Comparison of ENCODE assay signal across 15 cellular contexts in genomic region chr5:95816803-95817202, GRCh38. TPM values are rescaled to one million over a fixed set of nuclear protein-coding genes. Genes with fewer than 3 reads are reported as not detected.
DNase-seq lines count a peak whose midpoint lies in the region; ATAC-seq, FAIRE-seq and TF ChIP-seq lines count a peak whose summit lies in the region.
"Had no signal": no experiment of that assay in that cellular context is flagged by ENCODE, and none has a peak within 500 bp of the region (broad histone marks: within the 10 kb centered on the region; RNA-seq: fewer than 3 reads in every experiment).

No MANE protein-coding gene starts in this region.

- intact Hi-C loops in kidney (cut with DNase I), result no loop called here

- no peaks in the 10 kb centered on the region for H3K9me2 ChIP-seq in DOHH2 (replicated peaks; ENCODE audit: control insufficient read depth, low read length)

- H3K4me2 ChIP-seq in DOHH2 (ENCODE audit: low read length) (peak overlapping the region; percentile 88), smooth muscle cell (no peak overlapping the region)
- H3K4me2 ChIP-seq: GM23338 had no signal

- H3K4me1 ChIP-seq in DOHH2 (ENCODE audit: control insufficient read depth, low read length) (peaks cover 72% of the 10 kb centered on the region), kidney (ENCODE audit: control insufficient read depth in 1 of 2, insufficient read depth in 1 of 2, low read depth in 1 of 2, low read length in 2 of 2) (peaks cover 5 to 40% of the 10 kb centered on the region in 2 donors), smooth muscle cell (ENCODE audit: low read depth) (peaks cover 25% of the 10 kb centered on the region)
- H3K4me1 ChIP-seq: foreskin keratinocyte, uterus had no signal

- TF ChIP-seq CTCF in DOHH2 (IDR thresholded peaks at IDR 0.05; ENCODE audit: low read depth, low read length, poor library complexity, severe bottlenecking), result no peak
- TF ChIP-seq CTCF in kidney (IDR thresholded peaks at IDR 0.05; ENCODE audit: borderline replicate concordance, extremely low read depth, insufficient read depth), result no peak
- TF ChIP-seq CTCF in smooth muscle cell (IDR thresholded peaks at IDR 0.05; ENCODE audit: borderline replicate concordance, insufficient read depth, poor library complexity, severe bottlenecking), result no peak

- peak overlapping the region; percentile 98 for H3K27ac Mint-ChIP-seq in T-helper 17 cell

- no peaks in the 10 kb centered on the region for H4K20me1 ChIP-seq in DOHH2 (ENCODE audit: control insufficient read depth, insufficient read depth, low read depth, low read length)
- peaks cover 54% of the 10 kb centered on the region for H4K20me1 ChIP-seq in smooth muscle cell (ENCODE audit: low read depth)

- no peaks in the 10 kb centered on the region for H3K9me3 ChIP-seq in DOHH2 (ENCODE audit: control insufficient read depth, insufficient read depth, low read length)
- H3K9me3 ChIP-seq in T-helper 17 cell (ENCODE audit: control insufficient read depth, low read length, poor library complexity, severe bottlenecking), result no peaks in the 10 kb centered on the region
- no peaks in the 10 kb centered on the region for H3K9me3 ChIP-seq in kidney (ENCODE audit: control insufficient read depth in 1 of 2, low read length in 2 of 2)
- no peaks in the 10 kb centered on the region for H3K9me3 ChIP-seq in smooth muscle cell (replicated peaks; ENCODE audit: low read depth)
- H3K9me3 ChIP-seq: uterus had no signal

- peak overlapping the region; percentile 99 for H3K4me3 Mint-ChIP-seq in T-helper 17 cell
- H3K4me3 Mint-ChIP-seq: GM23338 had no signal

- no peaks in the 10 kb centered on the region for H3K27me3 Mint-ChIP-seq in T-helper 17 cell

- H3F3A ChIP-seq in DOHH2 (ENCODE audit: control insufficient read depth, insufficient read depth) (no peaks in the 10 kb centered on the region), smooth muscle cell (ENCODE audit: low read depth) (peaks cover 11% of the 10 kb centered on the region)

- peaks cover 42% of the 10 kb centered on the region for H3K79me2 ChIP-seq in DOHH2 (ENCODE audit: control insufficient read depth, low read length)
- H3K79me2 ChIP-seq in smooth muscle cell (ENCODE audit: low read depth), result peaks cover 39% of the 10 kb centered on the region

- H3K27me3 ChIP-seq in DOHH2 (ENCODE audit: control insufficient read depth, low read length) (no peaks in the 10 kb centered on the region), smooth muscle cell (ENCODE audit: low read depth) (no peaks in the 10 kb centered on the region)
- H3K27me3 ChIP-seq: foreskin keratinocyte, uterus had no signal

- peaks cover 25% of the 10 kb centered on the region for H3K36me3 Mint-ChIP-seq in T-helper 17 cell (ENCODE audit: low read depth)

- H3K4me1 Mint-ChIP-seq in T-helper 17 cell, result peaks cover 72% of the 10 kb centered on the region

- no peak overlapping the region for H2AFZ ChIP-seq in smooth muscle cell (ENCODE audit: low read depth)
- H2AFZ ChIP-seq: GM23338 had no signal

- no peak for ATAC-seq in T-helper 17 cell

- 95% methylated on average over 5 of the region's 5 CpGs for WGBS in smooth muscle cell (ENCODE audit: low lambda C conversion rate)

- H3K36me3 ChIP-seq in DOHH2 (ENCODE audit: control insufficient read depth, low read length), result peaks cover 41% of the 10 kb centered on the region
- peaks cover 23 to 35% of the 10 kb centered on the region in 2 donors for H3K36me3 ChIP-seq in kidney (ENCODE audit: control insufficient read depth in 1 of 2, insufficient read depth in 2 of 2, low read length in 2 of 2)
- H3K36me3 ChIP-seq in smooth muscle cell (ENCODE audit: low read depth), result no peaks in the 10 kb centered on the region
- H3K36me3 ChIP-seq: uterus had no signal

- no peak for FAIRE-seq in kidney (lab: Jason Lieb, UNC)
- FAIRE-seq: bronchial epithelial cell, endometrium had no signal

- H3K27ac ChIP-seq in DOHH2 (ENCODE audit: low read depth, low read length) (no peak overlapping the region), kidney (ENCODE audit: low read depth in 2 of 2, low read length in 2 of 2) (peak overlapping the region; percentile 62 to 75), smooth muscle cell (ENCODE audit: low read depth) (peak overlapping the region; percentile 67)
- H3K27ac ChIP-seq: foreskin keratinocyte had no signal

- H3K9ac ChIP-seq in kidney (ENCODE audit: low read length in 2 of 2), result no peak overlapping the region
- no peak overlapping the region for H3K9ac ChIP-seq in smooth muscle cell (ENCODE audit: low read depth)

- peak overlapping the region; percentile 70; the same call in 1 of the 2 replicates for H3K4me3 ChIP-seq in DOHH2 (ENCODE audit: low read length)
- H3K4me3 ChIP-seq in kidney (ENCODE audit: low read length in 2 of 2), result no peak overlapping the region
- H3K4me3 ChIP-seq in smooth muscle cell, result no peak overlapping the region
- H3K4me3 ChIP-seq: GM23338, uterus had no signal

- DNase-seq in T-helper 17 cell (no peak), kidney (no peak), smooth muscle cell (lab: John Stamatoyannopoulos, UW; ENCODE audit: unreplicated experiment) (no peak), AG08396 (ENCODE audit: low spot score) (no peak), hippocampal formation (lab: John Stamatoyannopoulos, UW) (no peak), NCI-H2081 treated with DMSO at 0.1 percent for 48 hours (lab: John Stamatoyannopoulos, UW) (no peak)
- DNase-seq: activated CD4-positive, alpha-beta T cell treated with anti-CD3 and anti-CD28 coated beads for 1 hour; foreskin keratinocyte; NCI-H1092 treated with DMSO at 0.1 percent for 48 hours; SW 1271; uterus had no signal

RNA-seq across cellular contexts. Expression of gene GLRX, which starts 5.7 kb away (rescaled TPM):
- 10 to 100 TPM; 32.0 to 51.9 TPM for total RNA-seq in T-helper 17 cell
- 57.4 TPM for total RNA-seq in kidney
- 324 TPM for polyA plus RNA-seq in kidney (ENCODE audit: insufficient read depth, low read depth, low replicate concordance)
- total RNA-seq in smooth muscle cell, result 50.8 and 81.2 TPM in 2 replicates
- 87.7 and 95.7 TPM in 2 replicates for polyA plus RNA-seq in smooth muscle cell
